In the genomic region with DNA sequence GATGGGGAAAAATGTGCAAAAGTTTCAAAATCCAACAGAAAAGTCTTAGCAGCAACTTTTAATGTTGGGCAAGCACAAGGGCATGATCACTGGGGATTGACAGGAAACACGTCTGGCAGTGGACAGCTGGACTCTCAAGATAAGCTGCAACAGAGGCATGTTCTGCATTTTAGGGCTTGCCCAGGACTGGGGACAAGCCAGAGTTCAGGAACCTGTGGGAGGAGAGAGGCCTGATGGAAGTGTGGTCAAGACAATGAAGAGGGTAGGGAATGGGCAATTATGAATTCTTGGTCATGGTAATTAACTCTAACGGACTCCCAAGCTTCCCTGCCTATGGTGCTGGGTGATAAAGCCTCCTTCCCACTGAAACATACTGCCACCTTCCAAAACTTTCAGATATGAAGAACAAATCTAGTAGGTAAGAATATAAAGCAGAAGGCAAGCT, we compare ENCODE assay signal across 1 cellular context.
TF ChIP-seq lines count a peak whose summit lies in the region.

No MANE protein-coding gene starts in this region.

TF ChIP-seq in K562, 482 proteins besides CTCF, POLR2A, EP300 and RAD21 (continued from another document and continues in another):
- TF ChIP-seq, protein P1, sequence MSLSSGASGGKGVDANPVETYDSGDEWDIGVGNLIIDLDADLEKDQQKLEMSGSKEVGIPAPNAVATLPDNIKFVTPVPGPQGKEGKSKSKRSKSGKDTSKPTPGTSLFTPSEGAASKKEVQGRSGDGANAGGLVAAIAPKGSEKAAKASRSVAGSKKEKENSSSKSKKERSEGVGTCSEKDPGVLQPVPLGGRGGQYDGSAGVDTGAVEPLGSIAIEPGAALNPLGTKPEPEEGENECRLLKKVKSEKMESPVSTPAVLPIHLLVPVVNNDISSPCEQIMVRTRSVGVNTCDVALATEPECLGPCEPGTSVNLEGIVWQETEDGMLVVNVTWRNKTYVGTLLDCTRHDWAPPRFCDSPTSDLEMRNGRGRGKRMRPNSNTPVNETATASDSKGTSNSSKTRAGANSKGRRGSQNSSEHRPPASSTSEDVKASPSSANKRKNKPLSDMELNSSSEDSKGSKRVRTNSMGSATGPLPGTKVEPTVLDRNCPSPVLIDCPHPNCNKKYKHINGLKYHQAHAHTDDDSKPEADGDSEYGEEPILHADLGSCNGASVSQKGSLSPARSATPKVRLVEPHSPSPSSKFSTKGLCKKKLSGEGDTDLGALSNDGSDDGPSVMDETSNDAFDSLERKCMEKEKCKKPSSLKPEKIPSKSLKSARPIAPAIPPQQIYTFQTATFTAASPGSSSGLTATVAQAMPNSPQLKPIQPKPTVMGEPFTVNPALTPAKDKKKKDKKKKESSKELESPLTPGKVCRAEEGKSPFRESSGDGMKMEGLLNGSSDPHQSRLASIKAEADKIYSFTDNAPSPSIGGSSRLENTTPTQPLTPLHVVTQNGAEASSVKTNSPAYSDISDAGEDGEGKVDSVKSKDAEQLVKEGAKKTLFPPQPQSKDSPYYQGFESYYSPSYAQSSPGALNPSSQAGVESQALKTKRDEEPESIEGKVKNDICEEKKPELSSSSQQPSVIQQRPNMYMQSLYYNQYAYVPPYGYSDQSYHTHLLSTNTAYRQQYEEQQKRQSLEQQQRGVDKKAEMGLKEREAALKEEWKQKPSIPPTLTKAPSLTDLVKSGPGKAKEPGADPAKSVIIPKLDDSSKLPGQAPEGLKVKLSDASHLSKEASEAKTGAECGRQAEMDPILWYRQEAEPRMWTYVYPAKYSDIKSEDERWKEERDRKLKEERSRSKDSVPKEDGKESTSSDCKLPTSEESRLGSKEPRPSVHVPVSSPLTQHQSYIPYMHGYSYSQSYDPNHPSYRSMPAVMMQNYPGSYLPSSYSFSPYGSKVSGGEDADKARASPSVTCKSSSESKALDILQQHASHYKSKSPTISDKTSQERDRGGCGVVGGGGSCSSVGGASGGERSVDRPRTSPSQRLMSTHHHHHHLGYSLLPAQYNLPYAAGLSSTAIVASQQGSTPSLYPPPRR (CRISPR knock-in tag; IDR thresholded peaks at IDR 0.05; ENCODE audit: borderline replicate concordance), result no peak
- TF ChIP-seq NFIC (IDR thresholded peaks at IDR 0.05) (peak; percentile 83), NRF1 (conservative IDR thresholded peaks at IDR 0.05 in 1 of 2, IDR thresholded peaks at IDR 0.05 in 1 of 2) (peak; percentile 39 to 51; a peak in 3 of 4 replicates), SAFB2 (IDR thresholded peaks at IDR 0.05; ENCODE audit: borderline replicate concordance, low read depth, low read length, severe bottlenecking) (no peak), NBN (IDR thresholded peaks at IDR 0.05; ENCODE audit: low read depth) (peak; percentile 87), BACH1 (tag; IDR thresholded peaks at IDR 0.05) (no peak; the same call in 1 of the 2 replicates), SREBF1 (IDR thresholded peaks at IDR 0.05; ENCODE audit: borderline replicate concordance, low read depth, low read length) (no peak), HDAC2 (IDR thresholded peaks at IDR 0.05) (peak; percentile 87), SUPT5H (IDR thresholded peaks at IDR 0.05) (no peak), FOSL1 (tag; conservative IDR thresholded peaks at IDR 0.05) (peak; percentile 49; the same call in 1 of the 2 replicates), JUN (IDR thresholded peaks at IDR 0.05; ENCODE audit: borderline replicate concordance, low read depth, low read length) (0 out of 2 replicates have a peak, but pooled peaks have one; percentile 38), JUN (CRISPR knock-in tag; IDR thresholded peaks at IDR 0.05; ENCODE audit: borderline replicate concordance) (no peak), MYBL2 (IDR thresholded peaks at IDR 0.05; ENCODE audit: low read depth) (no peak; the same call in 1 of the 2 replicates), MYBL2 (CRISPR knock-in tag; IDR thresholded peaks at IDR 0.05; ENCODE audit: borderline replicate concordance) (no peak), MAFG (tag; conservative IDR thresholded peaks at IDR 0.05) (no peak), FOS (IDR thresholded peaks at IDR 0.05; ENCODE audit: extremely low read depth, insufficient read length) (no peak), RFX1 (IDR thresholded peaks at IDR 0.05) (no peak), MEIS2 (IDR thresholded peaks at IDR 0.05; ENCODE audit: partially characterized antibody) (peak; percentile 93), ZNF780A (CRISPR knock-in tag; IDR thresholded peaks at IDR 0.05) (no peak), POU5F1 (IDR thresholded peaks at IDR 0.05; ENCODE audit: borderline replicate concordance, low read depth, low read length, partially characterized antibody) (no peak), NR2C2 (CRISPR knock-in tag; IDR thresholded peaks at IDR 0.05) (no peak), NR2C2 (tag; IDR thresholded peaks at IDR 0.05) (peak; percentile 47; the same call in 1 of the 2 replicates), SP1 (CRISPR knock-in tag; IDR thresholded peaks at IDR 0.05) (peak; percentile 33; the same call in 1 of the 2 replicates), RBM25 (IDR thresholded peaks at IDR 0.05; ENCODE audit: low read depth, low read length, severe bottlenecking) (no peak), TCFL5 (CRISPR knock-in tag; conservative IDR thresholded peaks at IDR 0.05) (no peak), XRCC4 (IDR thresholded peaks at IDR 0.05; ENCODE audit: extremely low read depth, insufficient read depth, insufficient read length) (no peak), GTF2E2 (tag; IDR thresholded peaks at IDR 0.05) (no peak), YBX1 (IDR thresholded peaks at IDR 0.05) (no peak), KAT8 (IDR thresholded peaks at IDR 0.05; ENCODE audit: low read depth) (no peak), POLR2AphosphoS2 (IDR thresholded peaks at IDR 0.05; ENCODE audit: low read length) (no peak), ZNF507 (tag; conservative IDR thresholded peaks at IDR 0.05) (no peak), MTA2 (IDR thresholded peaks at IDR 0.05; ENCODE audit: low read depth) (peak; percentile 94), MEF2A (IDR thresholded peaks at IDR 0.05; ENCODE audit: control insufficient read depth, low read depth, low read length) (peak; percentile 47; the same call in 1 of the 2 replicates), PTTG1 (tag; IDR thresholded peaks at IDR 0.05; ENCODE audit: low read depth) (no peak), GABPA (tag; conservative IDR thresholded peaks at IDR 0.05; ENCODE audit: low read depth) (peak; percentile 63; the same call in 1 of the 2 replicates), ZNF24 (IDR thresholded peaks at IDR 0.05) (no peak; the same call in 1 of the 2 replicates), POLR3A (IDR thresholded peaks at IDR 0.05; ENCODE audit: borderline replicate concordance, extremely low read depth, insufficient read depth, insufficient read length) (no peak), POLR3G (IDR thresholded peaks at IDR 0.05; ENCODE audit: extremely low read depth, insufficient read length, insufficient replicate concordance) (no peak), PRMT5 (CRISPR knock-in tag; IDR thresholded peaks at IDR 0.05) (no peak)
- TF ChIP-seq, protein P2, sequence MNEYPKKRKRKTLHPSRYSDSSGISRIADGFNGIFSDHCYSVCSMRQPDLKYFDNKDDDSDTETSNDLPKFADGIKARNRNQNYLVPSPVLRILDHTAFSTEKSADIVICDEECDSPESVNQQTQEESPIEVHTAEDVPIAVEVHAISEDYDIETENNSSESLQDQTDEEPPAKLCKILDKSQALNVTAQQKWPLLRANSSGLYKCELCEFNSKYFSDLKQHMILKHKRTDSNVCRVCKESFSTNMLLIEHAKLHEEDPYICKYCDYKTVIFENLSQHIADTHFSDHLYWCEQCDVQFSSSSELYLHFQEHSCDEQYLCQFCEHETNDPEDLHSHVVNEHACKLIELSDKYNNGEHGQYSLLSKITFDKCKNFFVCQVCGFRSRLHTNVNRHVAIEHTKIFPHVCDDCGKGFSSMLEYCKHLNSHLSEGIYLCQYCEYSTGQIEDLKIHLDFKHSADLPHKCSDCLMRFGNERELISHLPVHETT (CRISPR knock-in tag; conservative IDR thresholded peaks at IDR 0.05 in 1 of 2, IDR thresholded peaks at IDR 0.05 in 1 of 2), result peak in 1 of 2 experiments; percentile 78; a peak in 2 of 4 replicates
- TF ChIP-seq, protein P3, sequence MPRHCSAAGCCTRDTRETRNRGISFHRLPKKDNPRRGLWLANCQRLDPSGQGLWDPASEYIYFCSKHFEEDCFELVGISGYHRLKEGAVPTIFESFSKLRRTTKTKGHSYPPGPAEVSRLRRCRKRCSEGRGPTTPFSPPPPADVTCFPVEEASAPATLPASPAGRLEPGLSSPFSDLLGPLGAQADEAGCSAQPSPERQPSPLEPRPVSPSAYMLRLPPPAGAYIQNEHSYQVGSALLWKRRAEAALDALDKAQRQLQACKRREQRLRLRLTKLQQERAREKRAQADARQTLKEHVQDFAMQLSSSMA (CRISPR knock-in tag; IDR thresholded peaks at IDR 0.05), result no peak
- TF ChIP-seq, protein P4, sequence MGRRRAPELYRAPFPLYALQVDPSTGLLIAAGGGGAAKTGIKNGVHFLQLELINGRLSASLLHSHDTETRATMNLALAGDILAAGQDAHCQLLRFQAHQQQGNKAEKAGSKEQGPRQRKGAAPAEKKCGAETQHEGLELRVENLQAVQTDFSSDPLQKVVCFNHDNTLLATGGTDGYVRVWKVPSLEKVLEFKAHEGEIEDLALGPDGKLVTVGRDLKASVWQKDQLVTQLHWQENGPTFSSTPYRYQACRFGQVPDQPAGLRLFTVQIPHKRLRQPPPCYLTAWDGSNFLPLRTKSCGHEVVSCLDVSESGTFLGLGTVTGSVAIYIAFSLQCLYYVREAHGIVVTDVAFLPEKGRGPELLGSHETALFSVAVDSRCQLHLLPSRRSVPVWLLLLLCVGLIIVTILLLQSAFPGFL (CRISPR knock-in tag; IDR thresholded peaks at IDR 0.05), result 0 out of 2 replicates have a peak, but pooled peaks have one; percentile 51
- TF ChIP-seq, protein P5, sequence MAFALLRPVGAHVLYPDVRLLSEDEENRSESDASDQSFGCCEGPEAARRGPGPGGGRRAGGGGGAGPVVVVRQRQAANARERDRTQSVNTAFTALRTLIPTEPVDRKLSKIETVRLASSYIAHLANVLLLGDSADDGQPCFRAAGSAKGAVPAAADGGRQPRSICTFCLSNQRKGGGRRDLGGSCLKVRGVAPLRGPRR (CRISPR knock-in tag; IDR thresholded peaks at IDR 0.05), result no peak
- TF ChIP-seq, protein P6, sequence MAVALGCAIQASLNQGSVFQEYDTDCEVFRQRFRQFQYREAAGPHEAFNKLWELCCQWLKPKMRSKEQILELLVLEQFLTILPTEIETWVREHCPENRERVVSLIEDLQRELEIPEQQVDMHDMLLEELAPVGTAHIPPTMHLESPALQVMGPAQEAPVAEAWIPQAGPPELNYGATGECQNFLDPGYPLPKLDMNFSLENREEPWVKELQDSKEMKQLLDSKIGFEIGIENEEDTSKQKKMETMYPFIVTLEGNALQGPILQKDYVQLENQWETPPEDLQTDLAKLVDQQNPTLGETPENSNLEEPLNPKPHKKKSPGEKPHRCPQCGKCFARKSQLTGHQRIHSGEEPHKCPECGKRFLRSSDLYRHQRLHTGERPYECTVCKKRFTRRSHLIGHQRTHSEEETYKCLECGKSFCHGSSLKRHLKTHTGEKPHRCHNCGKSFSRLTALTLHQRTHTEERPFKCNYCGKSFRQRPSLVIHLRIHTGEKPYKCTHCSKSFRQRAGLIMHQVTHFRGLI (CRISPR knock-in tag; IDR thresholded peaks at IDR 0.05), result no peak; the same call in none of the 2 replicates
- TF ChIP-seq, protein P7, sequence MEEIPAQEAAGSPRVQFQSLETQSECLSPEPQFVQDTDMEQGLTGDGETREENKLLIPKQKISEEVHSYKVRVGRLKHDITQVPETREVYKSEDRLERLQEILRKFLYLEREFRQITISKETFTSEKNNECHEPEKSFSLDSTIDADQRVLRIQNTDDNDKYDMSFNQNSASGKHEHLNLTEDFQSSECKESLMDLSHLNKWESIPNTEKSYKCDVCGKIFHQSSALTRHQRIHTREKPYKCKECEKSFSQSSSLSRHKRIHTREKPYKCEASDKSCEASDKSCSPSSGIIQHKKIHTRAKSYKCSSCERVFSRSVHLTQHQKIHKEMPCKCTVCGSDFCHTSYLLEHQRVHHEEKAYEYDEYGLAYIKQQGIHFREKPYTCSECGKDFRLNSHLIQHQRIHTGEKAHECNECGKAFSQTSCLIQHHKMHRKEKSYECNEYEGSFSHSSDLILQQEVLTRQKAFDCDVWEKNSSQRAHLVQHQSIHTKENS (CRISPR knock-in tag; IDR thresholded peaks at IDR 0.05), result no peak
- TF ChIP-seq, protein P8, sequence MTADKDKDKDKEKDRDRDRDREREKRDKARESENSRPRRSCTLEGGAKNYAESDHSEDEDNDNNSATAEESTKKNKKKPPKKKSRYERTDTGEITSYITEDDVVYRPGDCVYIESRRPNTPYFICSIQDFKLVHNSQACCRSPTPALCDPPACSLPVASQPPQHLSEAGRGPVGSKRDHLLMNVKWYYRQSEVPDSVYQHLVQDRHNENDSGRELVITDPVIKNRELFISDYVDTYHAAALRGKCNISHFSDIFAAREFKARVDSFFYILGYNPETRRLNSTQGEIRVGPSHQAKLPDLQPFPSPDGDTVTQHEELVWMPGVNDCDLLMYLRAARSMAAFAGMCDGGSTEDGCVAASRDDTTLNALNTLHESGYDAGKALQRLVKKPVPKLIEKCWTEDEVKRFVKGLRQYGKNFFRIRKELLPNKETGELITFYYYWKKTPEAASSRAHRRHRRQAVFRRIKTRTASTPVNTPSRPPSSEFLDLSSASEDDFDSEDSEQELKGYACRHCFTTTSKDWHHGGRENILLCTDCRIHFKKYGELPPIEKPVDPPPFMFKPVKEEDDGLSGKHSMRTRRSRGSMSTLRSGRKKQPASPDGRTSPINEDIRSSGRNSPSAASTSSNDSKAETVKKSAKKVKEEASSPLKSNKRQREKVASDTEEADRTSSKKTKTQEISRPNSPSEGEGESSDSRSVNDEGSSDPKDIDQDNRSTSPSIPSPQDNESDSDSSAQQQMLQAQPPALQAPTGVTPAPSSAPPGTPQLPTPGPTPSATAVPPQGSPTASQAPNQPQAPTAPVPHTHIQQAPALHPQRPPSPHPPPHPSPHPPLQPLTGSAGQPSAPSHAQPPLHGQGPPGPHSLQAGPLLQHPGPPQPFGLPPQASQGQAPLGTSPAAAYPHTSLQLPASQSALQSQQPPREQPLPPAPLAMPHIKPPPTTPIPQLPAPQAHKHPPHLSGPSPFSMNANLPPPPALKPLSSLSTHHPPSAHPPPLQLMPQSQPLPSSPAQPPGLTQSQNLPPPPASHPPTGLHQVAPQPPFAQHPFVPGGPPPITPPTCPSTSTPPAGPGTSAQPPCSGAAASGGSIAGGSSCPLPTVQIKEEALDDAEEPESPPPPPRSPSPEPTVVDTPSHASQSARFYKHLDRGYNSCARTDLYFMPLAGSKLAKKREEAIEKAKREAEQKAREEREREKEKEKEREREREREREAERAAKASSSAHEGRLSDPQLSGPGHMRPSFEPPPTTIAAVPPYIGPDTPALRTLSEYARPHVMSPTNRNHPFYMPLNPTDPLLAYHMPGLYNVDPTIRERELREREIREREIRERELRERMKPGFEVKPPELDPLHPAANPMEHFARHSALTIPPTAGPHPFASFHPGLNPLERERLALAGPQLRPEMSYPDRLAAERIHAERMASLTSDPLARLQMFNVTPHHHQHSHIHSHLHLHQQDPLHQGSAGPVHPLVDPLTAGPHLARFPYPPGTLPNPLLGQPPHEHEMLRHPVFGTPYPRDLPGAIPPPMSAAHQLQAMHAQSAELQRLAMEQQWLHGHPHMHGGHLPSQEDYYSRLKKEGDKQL (CRISPR knock-in tag; IDR thresholded peaks at IDR 0.05; ENCODE audit: borderline replicate concordance), result no peak
